ENCODE assay signal across 8 cellular contexts in genomic region chr13:89066868-89067466, GRCh38.
DNase-seq lines count a peak whose midpoint lies in the region; ATAC-seq and TF ChIP-seq lines count a peak whose summit lies in the region.

No MANE protein-coding gene starts in this region.

- no peak overlapping the region for H3K27ac ChIP-seq in 22Rv1

- no peak overlapping the region for H3K4me3 ChIP-seq in fibroblast of the aortic adventitia (ENCODE audit: low read depth, low read length)

- TF ChIP-seq CTCF in 22Rv1 (IDR thresholded peaks at IDR 0.05) (peak; percentile 84), LNCAP (IDR thresholded peaks at IDR 0.05) (peak; percentile 62), fibroblast of the aortic adventitia (IDR thresholded peaks at IDR 0.05; ENCODE audit: insufficient read depth, low read length) (peak; percentile 30)

- ATAC-seq in HG03571 (IDR thresholded peaks at IDR 0.05; ENCODE audit: unreplicated experiment), result no peak

- DNase-seq in GDM1 (lab: John Stamatoyannopoulos, UW) (peak; percentile 48), SIG-M5 treated with dmso at 0.1 percent for 504 hours (lab: John Stamatoyannopoulos, UW; ENCODE audit: unreplicated experiment) (peak; percentile 75), fibroblast of the aortic adventitia (ENCODE audit: low read depth) (peak; percentile 31), retina (peak; percentile 11), C1 segment of cervical spinal cord (lab: John Stamatoyannopoulos, UW) (no peak)

Comparison
In these comparisons a context has a peak if more than half of its experiments do, and no peak if none do; other contexts are left out.
1. CTCF ChIP-seq: peak in every context shown above with its lines; median percentile 84 in 22Rv1; 62 in LNCAP; 30 in fibroblast of the aortic adventitia.
2. DNase-seq: peak in GDM1 (single experiment), SIG-M5 treated with dmso at 0.1 percent for 504 hours (single experiment), fibroblast of the aortic adventitia (single experiment) and retina (single experiment); none in C1 segment of cervical spinal cord (0 of 14).